In the genomic region with DNA sequence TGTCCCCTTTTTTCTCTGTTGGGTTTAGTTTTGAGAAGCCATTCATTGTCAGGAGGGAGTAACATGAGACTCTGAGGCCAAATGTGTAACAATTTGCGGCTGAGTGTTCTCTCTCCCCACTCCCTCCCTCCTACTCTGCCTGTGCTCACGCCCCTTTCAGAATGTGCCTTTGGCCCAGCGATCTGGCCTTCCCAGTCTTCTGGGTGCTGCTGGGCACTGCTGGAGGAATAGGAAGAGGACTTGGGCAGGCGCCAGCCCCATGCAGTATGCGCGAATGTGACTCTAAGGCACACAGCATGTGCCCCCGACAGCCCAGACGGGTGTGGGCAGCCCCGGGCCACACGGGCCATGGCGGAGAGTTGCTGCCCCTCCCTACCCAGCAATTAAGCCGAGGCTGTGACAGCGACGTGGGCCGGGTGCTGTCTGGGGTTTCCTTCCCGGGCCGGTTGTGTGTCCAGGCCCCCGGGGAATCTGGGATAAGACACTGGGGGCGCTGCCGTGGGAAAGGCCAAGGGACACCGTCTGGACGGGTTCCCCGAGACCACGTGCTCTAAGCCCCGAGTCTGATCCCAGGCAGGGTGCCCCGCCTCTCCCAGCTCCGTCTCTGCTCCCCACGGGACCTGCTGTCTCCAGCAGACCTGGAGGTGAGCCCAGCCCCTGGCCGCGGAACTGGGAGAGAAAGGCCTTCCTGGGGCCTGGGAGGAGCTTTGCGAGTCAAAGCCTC, we compare ENCODE assay signal across 8 cellular contexts.
DNase-seq lines count a peak whose midpoint lies in the region; FAIRE-seq and TF ChIP-seq lines count a peak whose summit lies in the region.

No MANE protein-coding gene starts in this region.

- DNase-seq in BE2C = peak; percentile 61
- DNase-seq in brain pericyte (ENCODE audit: low read depth, low spot score) = peak; percentile 20
- peak; percentile 58 for DNase-seq in stomach
- DNase-seq in LoVo (ENCODE audit: low spot score) = no peak
- DNase-seq in GM12891 (ENCODE audit: insufficient read length, low spot score) = no peak
- no peak for DNase-seq in GM10266 (ENCODE audit: extremely low spot score)

- H3K9ac ChIP-seq in HUES48 (ENCODE audit: low read depth, low read length) = no peak overlapping the region
- H3K9ac ChIP-seq in iPS-18a (ENCODE audit: low read length) = no peak overlapping the region

- no peaks in the 10 kb centered on the region for H3K27me3 ChIP-seq in BE2C
- no peaks in the 10 kb centered on the region for H3K27me3 ChIP-seq in HUES48 (ENCODE audit: control insufficient read depth, insufficient read depth, low read length)
- no peaks in the 10 kb centered on the region for H3K27me3 ChIP-seq in iPS-18a (ENCODE audit: control insufficient read depth, insufficient read depth, low read length)
- peaks cover 0 to 17% (median 0%) of the 10 kb centered on the region in 3 donors for H3K27me3 ChIP-seq in stomach

- H3K36me3 ChIP-seq in BE2C = no peaks in the 10 kb centered on the region
- no peaks in the 10 kb centered on the region for H3K36me3 ChIP-seq in HUES48 (ENCODE audit: control insufficient read depth, insufficient read depth, low read length)
- no peaks in the 10 kb centered on the region for H3K36me3 ChIP-seq in iPS-18a (ENCODE audit: control insufficient read depth, low read depth, low read length)
- no peaks in the 10 kb centered on the region for H3K36me3 ChIP-seq in stomach

- TF ChIP-seq POLR2A in stomach (IDR thresholded peaks at IDR 0.05) (no peak), GM12891 (IDR thresholded peaks at IDR 0.05; ENCODE audit: low read depth, low read length) (no peak)

- peaks cover 9% of the 10 kb centered on the region for H3K4me1 ChIP-seq in BE2C
- no peaks in the 10 kb centered on the region for H3K4me1 ChIP-seq in HUES48 (ENCODE audit: control insufficient read depth, insufficient read depth, low read length)
- H3K4me1 ChIP-seq in iPS-18a (ENCODE audit: control insufficient read depth, low read depth, low read length) = peaks cover 4% of the 10 kb centered on the region
- H3K4me1 ChIP-seq in stomach = peaks cover 0 to 16% (median 12%) of the 10 kb centered on the region in 4 donors

- H3K4me3 ChIP-seq in BE2C (ENCODE audit: low read depth, low read length) (peak overlapping the region; percentile 32), HUES48 (ENCODE audit: low read depth, low read length) (peak overlapping the region; percentile 53), iPS-18a (ENCODE audit: low read length) (peak overlapping the region; percentile 18), stomach (peak overlapping the region; percentile 25 to 37 (median 30))

- H3K27ac ChIP-seq in HUES48 (ENCODE audit: low read depth, low read length) = no peak overlapping the region
- no peak overlapping the region for H3K27ac ChIP-seq in iPS-18a (ENCODE audit: low read length)
- peak overlapping the region; percentile 34 to 71 (median 66) for H3K27ac ChIP-seq in stomach

- intact Hi-C loops in stomach (cut with DNase I; ENCODE audit: low total_unique reads) = no loop called here

- H3K9me3 ChIP-seq in BE2C (no peaks in the 10 kb centered on the region), HUES48 (ENCODE audit: control insufficient read depth, insufficient read depth, low read length) (no peaks in the 10 kb centered on the region), iPS-18a (ENCODE audit: control insufficient read depth, low read depth, low read length) (no peaks in the 10 kb centered on the region), stomach (peaks cover 0 to 9% (median 6%) of the 10 kb centered on the region in 4 donors)

- FAIRE-seq in GM12891 (lab: Jason Lieb, UNC) = no peak

- no peak for TF ChIP-seq EP300 in stomach (IDR thresholded peaks at IDR 0.05)

- 34 to 51% (median 47%) methylated on average over 18 to 31 of the region's 31 CpGs for WGBS in stomach, 5 donors

- TF ChIP-seq CTCF in BE2C (IDR thresholded peaks at IDR 0.05; ENCODE audit: low read depth, low read length) (no peak; the same call in 1 of the 2 replicates), stomach (IDR thresholded peaks at IDR 0.05) (no peak), GM10266 (IDR thresholded peaks at IDR 0.05; ENCODE audit: control insufficient read depth, insufficient read depth, low read depth, missing control alignments) (no peak)

TF ChIP-seq in GM12891, 5 proteins besides CTCF, POLR2A, EP300 and RAD21:
- TF ChIP-seq PAX5 (IDR thresholded peaks at IDR 0.05; ENCODE audit: insufficient read depth, low read length, severe bottlenecking) (no peak), POLR2AphosphoS5 (IDR thresholded peaks at IDR 0.05; ENCODE audit: low read depth, low read length) (no peak), TAF1 (IDR thresholded peaks at IDR 0.05; ENCODE audit: low read depth, low read length) (no peak), POU2F2 (IDR thresholded peaks at IDR 0.05; ENCODE audit: low read depth, low read length) (no peak), SPI1 (IDR thresholded peaks at IDR 0.05; ENCODE audit: low read depth, low read length) (no peak)

Comparison
In these comparisons a context has a peak if more than half of its experiments do, and no peak if none do; other contexts are left out.
1. DNase-seq: peak in BE2C (single experiment), brain pericyte (single experiment) and stomach (single experiment); none in LoVo (single experiment), GM12891 (single experiment) and GM10266 (single experiment).
2. H3K27ac ChIP-seq: peak in stomach (5 of 5); none in HUES48 (single experiment) and iPS-18a (single experiment).
3. Peak in every context shown above with its lines, with median percentiles within 50 percentile points of each other: H3K4me3 ChIP-seq.